In the genomic region with DNA sequence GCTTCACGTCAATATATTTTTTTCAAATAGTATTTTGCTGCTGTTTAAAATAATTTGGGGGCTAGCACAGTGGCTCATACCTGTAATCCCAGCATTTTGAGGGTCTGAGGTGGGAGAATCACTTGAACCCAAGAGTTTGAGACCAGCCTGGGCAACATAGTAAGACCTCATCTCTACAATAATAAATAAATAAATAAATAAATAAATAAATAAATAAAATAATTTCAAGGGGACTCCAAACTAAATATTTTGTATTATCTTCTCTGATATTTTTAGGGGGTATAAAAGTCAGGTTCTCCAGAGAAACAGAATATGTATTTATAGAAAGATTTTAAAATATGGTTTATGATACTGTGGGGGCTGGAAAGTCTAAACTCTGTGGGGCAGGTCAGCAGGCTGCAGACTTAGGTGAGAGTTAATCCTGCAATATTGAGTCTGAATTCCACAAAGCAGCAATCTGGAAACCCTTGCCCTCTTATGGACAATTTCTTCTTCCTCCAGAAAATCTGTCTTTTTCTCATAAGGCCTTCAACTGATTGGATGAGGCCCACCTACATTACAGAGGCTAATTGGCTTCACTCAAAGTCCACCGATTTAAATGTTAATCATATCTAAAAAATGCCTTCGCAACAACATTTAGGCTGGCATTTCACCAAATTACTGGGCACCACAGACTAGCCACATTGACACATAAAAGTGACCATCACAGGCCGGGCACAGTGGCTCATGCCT, we compare ENCODE assay signal across 28 cellular contexts. TPM values are rescaled to one million over a fixed set of nuclear protein-coding genes. Genes with fewer than 3 reads are reported as not detected.
"Had no signal": no experiment of that assay in that cellular context is flagged by ENCODE, and none has a peak within 500 bp of the region (broad histone marks: within the 10 kb centered on the region; RNA-seq: fewer than 3 reads in every experiment).

No MANE protein-coding gene starts in this region.

- H3K27ac ChIP-seq: stomach, suprapubic skin, testis, thoracic aorta, thyroid gland, tibial artery, tibial nerve, transverse colon, upper lobe of left lung, upper lobe of right lung, uterus, vagina had no signal

- H3K9me3 ChIP-seq: stomach, suprapubic skin, testis, thoracic aorta, thyroid gland, tibial artery, tibial nerve, transverse colon, upper lobe of left lung, upper lobe of right lung, uterus, vagina had no signal

- H3K9me3 Mint-ChIP-seq: stimulated activated effector memory CD8-positive, alpha-beta T cell treated with anti-CD3 and anti-CD28 coated beads, Interleukin-12 subunit alpha, Interleukin-12 subunit beta, amount 100 ng/mL, for 72 hours; stimulated activated naive B cell treated with anti-CD40 and anti-IgM and Interleukin-4, amounts not matched to agents 10 μg/mL and 1 μg/mL and 100 μg/mL, for 72 hours; stimulated activated naive CD8-positive, alpha-beta T cell treated with anti-CD3 and anti-CD28 coated beads, Interleukin-15, amount 100 ng/mL, for 72 hours; stimulated activated naive CD8-positive, alpha-beta T cell treated with anti-CD3 and anti-CD28 coated beads, Interleukin-15, Interleukin-2, amounts not matched to agents 100 ng/mL and 50 ng/mL, for 24 hours had no signal

- H3K36me3 Mint-ChIP-seq: stimulated activated effector memory CD8-positive, alpha-beta T cell treated with anti-CD3 and anti-CD28 coated beads, Interleukin-12 subunit alpha, Interleukin-12 subunit beta, amount 100 ng/mL, for 72 hours; stimulated activated naive B cell treated with anti-CD40 and anti-IgM and Interleukin-4, amounts not matched to agents 10 μg/mL and 1 μg/mL and 100 μg/mL, for 72 hours; type B pancreatic cell had no signal

- DNase-seq: stimulated activated CD4-positive, alpha-beta T cell treated with anti-CD3 and anti-CD28 coated beads, Interleukin-2, amount 100 ng/mL, for 48 hours; stimulated activated CD4-positive, alpha-beta T cell treated with anti-CD3 and anti-CD28 coated beads, Interleukin-4, amount 100 ng/mL, for 1 hour; stimulated activated CD4-positive, alpha-beta T cell treated with anti-CD3 and anti-CD28 coated beads, Interleukin-4, amount 100 ng/mL, for 24 hours; stimulated activated CD4-positive, alpha-beta T cell treated with anti-CD3 and anti-CD28 coated beads, Interleukin-4, amount 100 ng/mL, for 4 hours; stimulated activated CD8-positive, alpha-beta memory T cell treated with anti-CD3 and anti-CD28 coated beads, Interleukin-4, amount 100 ng/mL, for 48 hours; stimulated activated naive B cell treated with anti-CD40 and anti-IgM and Interleukin-4, amounts not matched to agents 10 μg/mL and 1 μg/mL and 100 μg/mL, for 72 hours; stimulated activated naive CD4-positive, alpha-beta T cell; stimulated activated naive CD4-positive, alpha-beta T cell treated with Interleukin-2 at 50 U/mL for 16 hours; stimulated activated naive CD8-positive, alpha-beta T cell treated with anti-CD3 and anti-CD28 coated beads, Interleukin-15, amount 100 ng/mL, for 72 hours; stimulated activated naive CD8-positive, alpha-beta T cell treated with anti-CD3 and anti-CD28 coated beads, Interleukin-15, Interleukin-2, amounts not matched to agents 100 U/mL and 50 U/mL, for 24 hours; stomach; substantia nigra; testis; thyroid gland; tibial artery; transverse colon; trophoblast cell; upper lobe of left lung; upper lobe of right lung; uterus had no signal

- ATAC-seq: stimulated activated effector memory CD8-positive, alpha-beta T cell treated with anti-CD3 and anti-CD28 coated beads, Interleukin-12 subunit alpha, Interleukin-12 subunit beta, amount 100 ng/mL, for 72 hours; stimulated activated naive B cell treated with anti-CD40 and anti-IgM and Interleukin-4, amounts not matched to agents 10 μg/mL and 1 μg/mL and 100 μg/mL, for 72 hours; stimulated activated naive CD8-positive, alpha-beta T cell treated with anti-CD3 and anti-CD28 coated beads, Interleukin-15, amount 100 ng/mL, for 72 hours; stimulated activated naive CD8-positive, alpha-beta T cell treated with anti-CD3 and anti-CD28 coated beads, Interleukin-15, Interleukin-2, amounts not matched to agents 100 U/mL and 50 U/mL, for 24 hours; upper lobe of right lung had no signal

- H3K4me3 Mint-ChIP-seq: stimulated activated effector memory CD8-positive, alpha-beta T cell treated with anti-CD3 and anti-CD28 coated beads, Interleukin-12 subunit alpha, Interleukin-12 subunit beta, amount 100 ng/mL, for 72 hours; stimulated activated naive B cell treated with anti-CD40 and anti-IgM and Interleukin-4, amounts not matched to agents 10 μg/mL and 1 μg/mL and 100 μg/mL, for 72 hours; stimulated activated naive CD8-positive, alpha-beta T cell treated with anti-CD3 and anti-CD28 coated beads, Interleukin-15, amount 100 ng/mL, for 72 hours; stimulated activated naive CD8-positive, alpha-beta T cell treated with anti-CD3 and anti-CD28 coated beads, Interleukin-15, Interleukin-2, amounts not matched to agents 100 ng/mL and 50 ng/mL, for 24 hours; type B pancreatic cell had no signal

- H3K27ac Mint-ChIP-seq: stimulated activated effector memory CD8-positive, alpha-beta T cell treated with anti-CD3 and anti-CD28 coated beads, Interleukin-12 subunit alpha, Interleukin-12 subunit beta, amount 100 ng/mL, for 72 hours; stimulated activated naive B cell treated with anti-CD40 and anti-IgM and Interleukin-4, amounts not matched to agents 10 μg/mL and 1 μg/mL and 100 μg/mL, for 72 hours; stimulated activated naive CD8-positive, alpha-beta T cell treated with anti-CD3 and anti-CD28 coated beads, Interleukin-15, amount 100 ng/mL, for 72 hours; stimulated activated naive CD8-positive, alpha-beta T cell treated with anti-CD3 and anti-CD28 coated beads, Interleukin-15, Interleukin-2, amounts not matched to agents 100 ng/mL and 50 ng/mL, for 24 hours; type B pancreatic cell had no signal

- FAIRE-seq: urothelium cell line had no signal

- H3K4me1 ChIP-seq: stomach, suprapubic skin, testis, thyroid gland, tibial nerve, transverse colon, upper lobe of left lung, upper lobe of right lung, uterus, vagina had no signal

- H3K4me1 Mint-ChIP-seq: stimulated activated effector memory CD8-positive, alpha-beta T cell treated with anti-CD3 and anti-CD28 coated beads, Interleukin-12 subunit alpha, Interleukin-12 subunit beta, amount 100 ng/mL, for 72 hours; stimulated activated naive CD8-positive, alpha-beta T cell treated with anti-CD3 and anti-CD28 coated beads, Interleukin-15, amount 100 ng/mL, for 72 hours had no signal

- H3K36me3 ChIP-seq: stomach, suprapubic skin, thoracic aorta, thyroid gland, tibial artery, tibial nerve, transverse colon, upper lobe of left lung, upper lobe of right lung, uterus, vagina had no signal

- H3K27me3 ChIP-seq: stomach, suprapubic skin, testis, thyroid gland, tibial artery, tibial nerve, transverse colon, upper lobe of left lung, upper lobe of right lung, uterus, vagina had no signal

- H3K4me3 ChIP-seq: stomach, suprapubic skin, testis, thoracic aorta, thyroid gland, tibial artery, tibial nerve, transverse colon, upper lobe of left lung, upper lobe of right lung, uterus, vagina had no signal

RNA-seq across cellular contexts. Expression of gene DRD1, which starts 53.5 kb away (rescaled TPM):
- total RNA-seq: thyroid gland, vagina had no signal
